In the genomic region with DNA sequence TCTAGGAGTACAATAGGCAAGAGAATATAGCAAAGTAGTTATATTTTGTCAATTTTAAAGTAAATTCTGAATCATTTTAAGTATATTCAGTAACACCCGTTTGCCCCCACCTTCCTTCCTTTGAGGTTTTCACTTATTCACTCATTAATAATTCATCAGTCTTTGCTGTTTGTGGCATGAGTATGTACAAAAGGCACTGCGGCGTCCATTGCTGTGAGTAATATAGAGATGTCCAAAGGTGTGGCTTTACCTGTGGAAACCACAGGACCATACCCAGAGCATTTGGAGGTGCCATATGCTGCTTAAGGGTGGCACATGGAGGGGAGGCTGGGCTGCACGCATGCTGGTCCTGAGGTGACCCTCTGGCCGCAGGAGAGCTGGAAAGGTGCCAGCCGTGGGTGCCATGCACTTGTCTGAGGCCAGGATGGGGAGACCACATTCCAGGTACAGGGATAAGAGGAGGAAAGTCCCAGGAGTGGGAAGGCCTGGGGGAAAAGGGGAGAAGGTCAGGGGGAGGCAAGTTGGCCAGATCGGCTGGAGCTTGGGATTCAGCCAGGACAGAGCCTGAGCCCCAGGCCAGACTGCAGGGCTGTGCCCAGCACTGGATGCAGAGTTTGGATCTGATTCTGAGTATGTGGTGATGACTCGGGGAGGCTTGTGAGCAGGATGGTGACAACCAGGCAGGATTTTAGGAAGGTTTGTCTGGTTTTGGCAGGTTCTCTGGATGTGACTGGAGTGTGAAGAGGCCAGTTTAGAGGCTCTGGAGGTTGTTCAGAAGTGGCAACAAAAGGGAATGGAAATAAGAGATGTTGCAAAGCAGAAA, we compare ENCODE assay signal across 17 cellular contexts.
A peak's percentile ranks its signal among the peaks of the same experiment; 100 is the strongest.
DNase-seq lines count a peak whose midpoint lies in the region; ATAC-seq and TF ChIP-seq lines count a peak whose summit lies in the region.
"Had no signal": no experiment of that assay in that cellular context is flagged by ENCODE, and none has a peak within 500 bp of the region (broad histone marks: within the 10 kb centered on the region; RNA-seq: fewer than 3 reads in every experiment).

No MANE protein-coding gene starts in this region.

- H3K9me3 Mint-ChIP-seq in neural crest cell (no peaks in the 10 kb centered on the region), immature natural killer cell (no peaks in the 10 kb centered on the region)

- no peak overlapping the region for H3K9ac ChIP-seq in smooth muscle cell (ENCODE audit: low read depth)

- H3K79me2 ChIP-seq in smooth muscle cell (ENCODE audit: low read depth), result no peaks in the 10 kb centered on the region

- H3K4me1 ChIP-seq in RWPE2 (ENCODE audit: insufficient read depth, poor library complexity, severe bottlenecking) (no peaks in the 10 kb centered on the region), smooth muscle cell (ENCODE audit: low read depth) (no peaks in the 10 kb centered on the region)
- H3K4me1 ChIP-seq: prostate gland had no signal

- H3K27ac ChIP-seq in RWPE2 (ENCODE audit: poor library complexity, severe bottlenecking) (no peak overlapping the region), smooth muscle cell (ENCODE audit: low read depth) (no peak overlapping the region)
- H3K27ac ChIP-seq: prostate gland, vagina had no signal

- no peaks in the 10 kb centered on the region for H4K20me1 ChIP-seq in smooth muscle cell (ENCODE audit: low read depth)

- 92% methylated on average over 8 of the region's 8 CpGs for WGBS in smooth muscle cell (ENCODE audit: low lambda C conversion rate)

- H3K27me3 ChIP-seq in RWPE2 (ENCODE audit: insufficient read depth, poor library complexity, severe bottlenecking) (no peaks in the 10 kb centered on the region), smooth muscle cell (ENCODE audit: low read depth) (no peaks in the 10 kb centered on the region)
- H3K27me3 ChIP-seq: vagina had no signal

- H3F3A ChIP-seq in smooth muscle cell (ENCODE audit: low read depth), result no peaks in the 10 kb centered on the region

- no peak overlapping the region for H3K4me2 ChIP-seq in smooth muscle cell

- H3K27me3 Mint-ChIP-seq in neural crest cell (ENCODE audit: low read depth) (no peaks in the 10 kb centered on the region), immature natural killer cell (ENCODE audit: low read depth in 3 of 3) (peaks cover 2 to 7% (median 3%) of the 10 kb centered on the region in 3 donors)

- TF ChIP-seq CTCF in RWPE2 (IDR thresholded peaks at IDR 0.05; ENCODE audit: poor library complexity, severe bottlenecking) (no peak), neural crest cell (conservative IDR thresholded peaks at IDR 0.05) (no peak), smooth muscle cell (IDR thresholded peaks at IDR 0.05; ENCODE audit: borderline replicate concordance, insufficient read depth, poor library complexity, severe bottlenecking) (no peak)

- H2AFZ ChIP-seq in smooth muscle cell (ENCODE audit: low read depth), result no peak overlapping the region

- DNase-seq in AG08395 (ENCODE audit: low spot score) (peak; percentile 5), RWPE2 (ENCODE audit: low spot score) (no peak), neural crest cell (ENCODE audit: low read depth, low spot score) (no peak), smooth muscle cell (lab: John Stamatoyannopoulos, UW; ENCODE audit: unreplicated experiment) (no peak), D341Med (ENCODE audit: low spot score) (no peak), immature natural killer cell (no peak), H4 (ENCODE audit: low spot score) (no peak)
- DNase-seq: activated naive CD4-positive, alpha-beta T cell treated with anti-CD3 and anti-CD28 coated beads, Interleukin-2, amount 50 U/mL, for 16 hours; activated T-cell treated with anti-CD3 and anti-CD28 coated beads, Interleukin-2, amount 50 U/mL, for 48 hours; C1 segment of cervical spinal cord; DMS 273 treated with DMSO at 0.1 percent for 48 hours; NCI-H146; NCI-H748 treated with DMSO at 0.1 percent for 48 hours; stimulated activated CD4-positive, alpha-beta T cell treated with anti-CD3 and anti-CD28 coated beads, Interleukin-4, amount 100 ng/mL, for 1 hour had no signal

- H3K4me3 Mint-ChIP-seq in neural crest cell (no peak overlapping the region), immature natural killer cell (no peak overlapping the region)

- H3K9me3 ChIP-seq in RWPE2 (ENCODE audit: severe bottlenecking) (no peaks in the 10 kb centered on the region), smooth muscle cell (replicated peaks; ENCODE audit: low read depth) (no peaks in the 10 kb centered on the region)
- H3K9me3 ChIP-seq: prostate gland, vagina had no signal

- H3K4me1 Mint-ChIP-seq in neural crest cell (peaks cover 7% of the 10 kb centered on the region), immature natural killer cell (peaks cover 0 to 3% of the 10 kb centered on the region in 2 donors)

- H3K4me3 ChIP-seq in RWPE2 (ENCODE audit: severe bottlenecking) (no peak overlapping the region), smooth muscle cell (no peak overlapping the region)
- H3K4me3 ChIP-seq: prostate gland, vagina had no signal

- no peaks in the 10 kb centered on the region for H3K36me3 Mint-ChIP-seq in neural crest cell (ENCODE audit: low read depth)
- peaks cover 0 to 8% (median 0%) of the 10 kb centered on the region in 3 donors for H3K36me3 Mint-ChIP-seq in immature natural killer cell

- H3K27ac Mint-ChIP-seq in neural crest cell (ENCODE audit: unreplicated experiment) (peak overlapping the region; percentile 78), immature natural killer cell (no peak overlapping the region)

- peak; percentile 65; the same call in 2 of the 3 replicates for ATAC-seq in RWPE2 (ENCODE audit: low read depth)
- peak; percentile 47 for ATAC-seq in esophagus mucosa

- H3K36me3 ChIP-seq in RWPE2 (ENCODE audit: low read depth), result no peaks in the 10 kb centered on the region
- H3K36me3 ChIP-seq in smooth muscle cell (ENCODE audit: low read depth), result no peaks in the 10 kb centered on the region
- H3K36me3 ChIP-seq: prostate gland, vagina had no signal
